Comparison of ENCODE assay signal across 22 cellular contexts in genomic region chr2:222776792-222777191, GRCh38.
DNase-seq lines count a peak whose midpoint lies in the region; ATAC-seq, FAIRE-seq and TF ChIP-seq lines count a peak whose summit lies in the region.
"Had no signal": no experiment of that assay in that cellular context is flagged by ENCODE, and none has a peak within 500 bp of the region (broad histone marks: within the 10 kb centered on the region; RNA-seq: fewer than 3 reads in every experiment).

No MANE protein-coding gene starts in this region.

- 57% methylated on average over 3 of the region's 3 CpGs for WGBS in A549 (ENCODE audit: missing lambda C conversion rate)
- 31 to 36% methylated on average over 3 of the region's 3 CpGs for WGBS in body of pancreas, 2 donors
- WGBS in right lobe of liver (ENCODE audit: insufficient coverage, low coverage, low lambda C conversion rate, missing lambda C conversion rate) = 20% methylated on average over 1 of the region's 3 CpGs

- H3K27ac ChIP-seq in A549 (0 out of 6 replicates have a peak overlapping the region, but pooled peaks have one; percentile 6 to 9), body of pancreas (peak overlapping the region in 2 of 4 donors; percentile 32 to 63), right lobe of liver (no peak overlapping the region)
- H3K27ac ChIP-seq: 22Rv1, SJCRH30 had no signal

- TF ChIP-seq POLR2A in A549 (IDR thresholded peaks at IDR 0.05; ENCODE audit: low read length) (no peak), body of pancreas (IDR thresholded peaks at IDR 0.05) (no peak), right lobe of liver (IDR thresholded peaks at IDR 0.05) (no peak)

- TF ChIP-seq CTCF in A549 (IDR thresholded peaks at IDR 0.05) (no peak), body of pancreas (IDR thresholded peaks at IDR 0.05) (no peak), right lobe of liver (IDR thresholded peaks at IDR 0.05) (no peak)

- POLR2A ChIA-PET in A549 (lab: Yijun Ruan, JAX) = no interaction called here

- H3K36me3 ChIP-seq in body of pancreas (replicated peaks in 1 of 2; ENCODE audit: insufficient read depth in 1 of 2, low read depth in 2 of 2) = no peaks in the 10 kb centered on the region
- H3K36me3 ChIP-seq in right lobe of liver = no peaks in the 10 kb centered on the region
- H3K36me3 ChIP-seq: BE2C, SJCRH30 had no signal

- FAIRE-seq in A549 (lab: Jason Lieb, UNC) = no peak
- FAIRE-seq: G401.6 had no signal

- H3K4me2 ChIP-seq in A549 = no peak overlapping the region

- TF ChIP-seq EP300 in A549 (IDR thresholded peaks at IDR 0.05) = no peak

- no peak for TF ChIP-seq RAD21 in A549 (conservative IDR thresholded peaks at IDR 0.05 in 1 of 2, IDR thresholded peaks at IDR 0.05 in 1 of 2)

- peaks cover 17% of the 10 kb centered on the region for H3K4me1 ChIP-seq in A549
- peaks cover 18% of the 10 kb centered on the region for H3K4me1 ChIP-seq in body of pancreas
- H3K4me1 ChIP-seq in right lobe of liver = peaks cover 0 to 14% (median 5%) of the 10 kb centered on the region in 4 donors
- H3K4me1 ChIP-seq: BE2C, SJCRH30 had no signal

- intact Hi-C loops in body of pancreas (cut with DNase I) = no loop called here
- intact Hi-C loops in right lobe of liver (cut with DNase I) = no loop called here

- CTCF ChIA-PET in A549 (lab: Yijun Ruan, JAX) = interaction anchor here (0.6 to 1.3 kb wide), 3 partner anchors 20 to 1907 kb away, joined by 3 to 5 read pairs (median 4); no protein-coding TSS in a partner anchor

- ATAC-seq in A549 (no peak), body of pancreas (peak; percentile 77), right lobe of liver (peak; percentile 98 to 99 (median 98))
- ATAC-seq: HCT116 had no signal

- H3K9me3 ChIP-seq in A549 (no peaks in the 10 kb centered on the region), body of pancreas (no peaks in the 10 kb centered on the region), right lobe of liver (no peaks in the 10 kb centered on the region)
- H3K9me3 ChIP-seq: BE2C, SJCRH30 had no signal

- DNase-seq in DMS153 (lab: John Stamatoyannopoulos, UW) = peak; percentile 30
- DNase-seq in DMS153 treated with DMSO at 0.1 percent for 48 hours (lab: John Stamatoyannopoulos, UW; ENCODE audit: unreplicated experiment) = no peak
- DNase-seq in A549 (ENCODE audit: low read depth in 1 of 2, low spot score in 1 of 2) = no peak
- DNase-seq in body of pancreas = peak; percentile 27 to 66 (median 60)
- peak; percentile 24 to 67 (median 64) for DNase-seq in right lobe of liver
- no peak for DNase-seq in T-helper 2 cell
- no peak for DNase-seq in GOT3 (lab: John Stamatoyannopoulos, UW)
- DNase-seq in NCI-H510A (lab: John Stamatoyannopoulos, UW) = no peak
- DNase-seq: BE2C; CD4-positive, alpha-beta T cell; DND-41; KBM-7; NCI-H1436; NCI-H2081 treated with DMSO at 0.1 percent for 48 hours; NCI-H345; NCI-H526 treated with DMSO at 0.1 percent for 48 hours; NK-92 treated with Interleukin-12 subunit alpha and Interleukin-12 subunit beta, amount 100 ng/mL, for 24 hours; RPMI8226; SJCRH30 had no signal

- no peak overlapping the region for H3K4me3 ChIP-seq in A549
- no peak overlapping the region for H3K4me3 ChIP-seq in body of pancreas
- H3K4me3 ChIP-seq in right lobe of liver = no peak overlapping the region
- H3K4me3 ChIP-seq: SJCRH30 had no signal

- H3K27me3 ChIP-seq in body of pancreas = no peaks in the 10 kb centered on the region
- H3K27me3 ChIP-seq in right lobe of liver = no peaks in the 10 kb centered on the region
- H3K27me3 ChIP-seq: BE2C, SJCRH30 had no signal

TF ChIP-seq in A549, 52 proteins besides CTCF, POLR2A, EP300 and RAD21:
- TF ChIP-seq ZNF302 (CRISPR knock-in tag; IDR thresholded peaks at IDR 0.05) (no peak), POLR2AphosphoS2 (conservative IDR thresholded peaks at IDR 0.05; ENCODE audit: low read length) (no peak), KDM1A (IDR thresholded peaks at IDR 0.05; ENCODE audit: low read depth) (no peak), EHF (CRISPR knock-in tag; IDR thresholded peaks at IDR 0.05) (no peak), CHD4 (IDR thresholded peaks at IDR 0.05; ENCODE audit: borderline replicate concordance) (no peak), JUNB (IDR thresholded peaks at IDR 0.05) (no peak), PHF8 (IDR thresholded peaks at IDR 0.05; ENCODE audit: borderline replicate concordance, low read depth) (no peak), HEYL (CRISPR knock-in tag; IDR thresholded peaks at IDR 0.05) (no peak), RFX5 (IDR thresholded peaks at IDR 0.05) (no peak), CBX8 (IDR thresholded peaks at IDR 0.05) (no peak), ELK1 (IDR thresholded peaks at IDR 0.05; ENCODE audit: low read depth, low read length) (no peak)

Comparison
In these comparisons a context has a peak if more than half of its experiments do, and no peak if none do; other contexts are left out.
1. DNase-seq: peak in DMS153 (single experiment), body of pancreas (4 of 4) and right lobe of liver (3 of 3); none in DMS153 treated with DMSO at 0.1 percent for 48 hours (single experiment), A549 (0 of 2), T-helper 2 cell (0 of 5), GOT3 (single experiment) and NCI-H510A (single experiment).
2. ATAC-seq: peak in body of pancreas (single experiment) and right lobe of liver (4 of 4); none in A549 (0 of 2).
3. H3K27ac ChIP-seq: peak in A549 (2 of 2); none in right lobe of liver (0 of 3).